8 cellular contexts compared by ENCODE assay signal in the genomic region with DNA sequence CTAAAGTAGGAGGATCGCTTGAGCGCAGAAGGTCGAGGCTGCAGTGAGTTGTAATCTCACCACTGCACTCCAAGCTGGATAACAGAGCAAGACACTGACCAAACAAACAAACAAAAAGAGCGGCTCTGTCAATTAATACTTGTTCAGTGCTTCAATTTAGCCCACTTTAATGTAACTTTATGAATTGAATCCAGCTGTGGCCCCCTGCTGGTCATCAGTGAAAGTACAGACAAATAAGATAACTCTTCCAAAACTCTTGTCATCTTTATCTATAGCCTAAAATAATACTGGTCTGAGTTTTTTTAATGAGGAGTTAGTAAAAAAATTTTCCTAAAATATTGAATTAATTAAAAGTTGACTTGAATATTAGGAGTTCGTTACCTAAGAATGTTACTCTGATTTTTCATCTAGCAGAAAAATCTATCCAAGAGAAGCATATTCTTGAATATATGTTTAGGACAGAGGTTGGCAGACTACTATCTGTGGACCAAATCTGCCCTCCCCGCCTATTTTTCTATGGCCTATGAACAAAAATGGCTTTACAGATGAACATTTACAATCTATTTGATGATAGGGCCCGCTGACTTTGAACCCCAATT. TPM values are rescaled to one million over a fixed set of nuclear protein-coding genes. Genes with fewer than 3 reads are reported as not detected.
DNase-seq lines count a peak whose midpoint lies in the region; ATAC-seq lines count a peak whose summit lies in the region.

No MANE protein-coding gene starts in this region.

- ATAC-seq in HG02885 (IDR thresholded peaks at IDR 0.05; ENCODE audit: poor library complexity, unreplicated experiment) (peak; percentile 62), HG03469 (IDR thresholded peaks at IDR 0.05; ENCODE audit: unreplicated experiment) (no peak)

- peak; percentile 31 for DNase-seq in Daoy (ENCODE audit: low read depth)
- peak; percentile 66 for DNase-seq in RKO (ENCODE audit: low spot score)
- peak; percentile 76 for DNase-seq in activated effector memory CD4-positive, alpha-beta T cell treated with anti-CD3 and anti-CD28 coated beads, Interleukin-2, amount 50 U/mL, for 16 hours
- DNase-seq in glomerular visceral epithelial cell (ENCODE audit: extremely low spot score), result peak; percentile 53
- DNase-seq in skeletal muscle cell (ENCODE audit: low read depth), result peak; percentile 4
- no peak for DNase-seq in ecto neural progenitor cell (ENCODE audit: low spot score)

- no peak overlapping the region for H3K4me3 ChIP-seq in skeletal muscle cell (ENCODE audit: low read depth, low read length)

RNA-seq across cellular contexts. Expression of a gene that starts 26.1 kb away (rescaled TPM):
- 115 and 161 TPM in 2 replicates for total RNA-seq in Daoy (2014; rRNA removed; shearing (Covaris generic))

RNA-seq across cellular contexts. Expression of a gene that starts 26.2 kb away (rescaled TPM):
- total RNA-seq in Daoy (2014; rRNA removed; shearing (Covaris generic)), result 20.4 and 21.0 TPM in 2 replicates
